Comparison of ENCODE assay signal across 8 cellular contexts in the genomic region with DNA sequence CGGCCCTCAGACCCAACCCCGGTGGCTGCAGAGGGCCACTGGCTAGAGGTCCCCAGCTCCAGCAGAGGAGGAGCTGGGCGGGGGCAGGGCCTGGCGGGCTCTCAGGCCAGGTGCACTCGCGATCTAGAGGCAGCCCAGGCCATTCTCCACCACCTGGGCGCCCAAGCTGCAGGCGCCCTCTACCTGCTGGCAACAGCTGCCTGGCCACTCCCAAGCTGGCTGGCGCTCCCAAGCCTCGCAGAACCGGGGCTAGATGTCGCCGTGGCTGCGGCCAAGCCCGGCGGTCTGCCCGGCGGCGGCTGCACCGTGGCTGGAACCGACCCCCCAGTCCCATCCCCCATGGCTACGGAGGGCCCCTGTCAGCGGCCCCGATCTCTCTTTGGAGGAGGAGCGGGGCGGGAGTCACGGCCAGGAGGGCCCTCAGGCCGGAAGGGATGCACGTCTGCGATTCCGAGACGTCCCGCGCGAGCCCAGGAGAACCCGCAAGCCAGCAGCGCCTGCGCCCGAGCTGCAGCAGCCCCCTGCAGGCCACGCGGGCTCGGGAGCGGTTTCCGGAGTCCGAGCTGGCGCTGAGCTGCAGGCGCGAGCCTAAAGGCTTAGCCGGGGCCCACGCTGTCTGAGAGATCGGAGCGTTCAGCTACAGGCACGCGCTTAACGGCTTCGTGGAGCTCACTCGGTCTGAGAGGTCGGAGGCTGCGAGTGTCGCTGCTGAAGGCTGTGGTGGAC. TPM values are rescaled to one million over a fixed set of nuclear protein-coding genes. Genes with fewer than 3 reads are reported as not detected.
DNase-seq lines count a peak whose midpoint lies in the region; ATAC-seq and TF ChIP-seq lines count a peak whose summit lies in the region.

No MANE protein-coding gene starts in this region.

- no peaks in the 10 kb centered on the region for H3K9me3 Mint-ChIP-seq in activated naive CD8-positive, alpha-beta T cell treated with anti-CD3 and anti-CD28 coated beads for 36 hours

- H3K36me3 ChIP-seq in cardiac muscle cell = no peaks in the 10 kb centered on the region

- peaks cover 64% of the 10 kb centered on the region for H3K27me3 Mint-ChIP-seq in activated naive CD8-positive, alpha-beta T cell treated with anti-CD3 and anti-CD28 coated beads for 36 hours

- intact Hi-C loops in posterior vena cava (cut with DNase I) = no loop called here

- H3K36me3 Mint-ChIP-seq in activated naive CD8-positive, alpha-beta T cell treated with anti-CD3 and anti-CD28 coated beads for 36 hours = peaks cover 1% of the 10 kb centered on the region

- in situ Hi-C loops in Caki2 (cut with HindIII; ENCODE audit: low pct_unique_long_range_greater_than_20kb, low sequenced_read_pairs) = no loop called here

- no peaks in the 10 kb centered on the region for H3K4me1 ChIP-seq in cardiac muscle cell (ENCODE audit: low read depth)

- no peak overlapping the region for H3K27ac ChIP-seq in cardiac muscle cell

- peak overlapping the region; percentile 57 for H3K27ac Mint-ChIP-seq in activated naive CD8-positive, alpha-beta T cell treated with anti-CD3 and anti-CD28 coated beads for 36 hours

- ATAC-seq in HG03432 (IDR thresholded peaks at IDR 0.05; ENCODE audit: unreplicated experiment) (peak; percentile 49), GM21723 (IDR thresholded peaks at IDR 0.05; ENCODE audit: unreplicated experiment) (no peak), GM21390 (IDR thresholded peaks at IDR 0.05; ENCODE audit: unreplicated experiment) (no peak)

- peak overlapping the region; percentile 6 for H3K4me3 ChIP-seq in cardiac muscle cell

- peak overlapping the region; percentile 85 for H3K4me3 Mint-ChIP-seq in activated naive CD8-positive, alpha-beta T cell treated with anti-CD3 and anti-CD28 coated beads for 36 hours

- H3K4me1 Mint-ChIP-seq in activated naive CD8-positive, alpha-beta T cell treated with anti-CD3 and anti-CD28 coated beads for 36 hours = peaks cover 8% of the 10 kb centered on the region

- TF ChIP-seq CTCF in cardiac muscle cell (IDR thresholded peaks at IDR 0.05; ENCODE audit: low read depth, low read length) = peak; percentile 38

- H3K27me3 ChIP-seq in cardiac muscle cell = peaks cover 100% of the 10 kb centered on the region

- H3K9me3 ChIP-seq in cardiac muscle cell (ENCODE audit: low read depth) = no peaks in the 10 kb centered on the region

- DNase-seq in Caki2 (ENCODE audit: low read depth) (peak; percentile 43), RPMI7951 (ENCODE audit: low read depth) (peak; percentile 56), cardiac muscle cell (ENCODE audit: low read depth in 1 of 2, low spot score in 1 of 2) (peak; percentile 83 to 86), posterior vena cava (ENCODE audit: low spot score) (peak; percentile 91)
- peak; percentile 73 for DNase-seq in activated naive CD8-positive, alpha-beta T cell treated with anti-CD3 and anti-CD28 coated beads for 36 hours

RNA-seq across cellular contexts. Expression of a gene that starts 44.3 kb away (rescaled TPM):
- total RNA-seq in Caki2 (2014; rRNA removed; shearing (Covaris generic); ENCODE audit: low replicate concordance) = 27.6 and 30.1 TPM in 2 replicates
- total RNA-seq in RPMI7951 (2014; rRNA removed; shearing (Covaris generic)) = 20.1 and 21.6 TPM in 2 replicates
- total RNA-seq in activated naive CD8-positive, alpha-beta T cell treated with anti-CD3 and anti-CD28 coated beads for 36 hours = 10 to 100 TPM; 19.2 to 20.5 TPM
- total RNA-seq in cardiac muscle cell (34.9 and 36.5 TPM in 2 replicates), posterior vena cava (10 to 100 TPM; 27.4 to 40.2 TPM)
- polyA plus RNA-seq in cardiac muscle cell = 19.0 and 23.8 TPM in 2 replicates
